In genomic region chr1:35691571-35692220, GRCh38 we compare ENCODE assay signal across 1 cellular context.
TF ChIP-seq lines count a peak whose summit lies in the region.

No MANE protein-coding gene starts in this region.

TF ChIP-seq in HEK293, 187 proteins besides CTCF, POLR2A, EP300 and RAD21 (continued from another document and continues in another):
- TF ChIP-seq ZBTB11 (tag by site-specific recombination; conservative IDR thresholded peaks at IDR 0.05; ENCODE audit: low read depth) (peak; percentile 80), ZNF433 (tag by site-specific recombination; IDR thresholded peaks at IDR 0.05; ENCODE audit: low read depth) (peak; percentile 92), ZNF138 (tag by site-specific recombination; IDR thresholded peaks at IDR 0.05; ENCODE audit: borderline replicate concordance) (no peak), TRIM28 (IDR thresholded peaks at IDR 0.05; ENCODE audit: borderline replicate concordance, low read length) (no peak), ZFP3 (tag by site-specific recombination; IDR thresholded peaks at IDR 0.05; ENCODE audit: low read depth) (peak; percentile 10; the same call in 1 of the 2 replicates), ZNF26 (tag by site-specific recombination; IDR thresholded peaks at IDR 0.05) (no peak), ZNF843 (tag by site-specific recombination; IDR thresholded peaks at IDR 0.05) (no peak), ZBTB20 (tag by site-specific recombination; IDR thresholded peaks at IDR 0.05) (no peak), ZNF157 (tag by site-specific recombination; IDR thresholded peaks at IDR 0.05) (no peak), ZNF501 (tag by site-specific recombination; IDR thresholded peaks at IDR 0.05) (peak; percentile 40; the same call in 1 of the 2 replicates), SP2 (tag by site-specific recombination; IDR thresholded peaks at IDR 0.05) (no peak), ZNF639 (tag by site-specific recombination; IDR thresholded peaks at IDR 0.05) (no peak), ZBTB21 (tag by site-specific recombination; IDR thresholded peaks at IDR 0.05) (no peak), ZNF585B (tag by site-specific recombination; IDR thresholded peaks at IDR 0.05) (no peak), ZNF768 (tag by site-specific recombination; IDR thresholded peaks at IDR 0.05) (no peak), ZNF555 (tag by site-specific recombination; conservative IDR thresholded peaks at IDR 0.05) (peak; percentile 89), ZNF302 (tag by site-specific recombination; IDR thresholded peaks at IDR 0.05; ENCODE audit: low read depth) (no peak), GLIS1 (tag by site-specific recombination; IDR thresholded peaks at IDR 0.05) (no peak), PBX3 (CRISPR knock-in tag; IDR thresholded peaks at IDR 0.05) (no peak), ZNF747 (tag by site-specific recombination; IDR thresholded peaks at IDR 0.05) (no peak), ZNF645 (tag by site-specific recombination; IDR thresholded peaks at IDR 0.05) (no peak), MYNN (tag by site-specific recombination; IDR thresholded peaks at IDR 0.05; ENCODE audit: borderline replicate concordance) (no peak), IKZF3 (tag by site-specific recombination; IDR thresholded peaks at IDR 0.05) (no peak), SETDB1 (IDR thresholded peaks at IDR 0.05; ENCODE audit: insufficient read length, low read length) (no peak), ZNF629 (tag by site-specific recombination; IDR thresholded peaks at IDR 0.05) (peak; percentile 62), KLF8 (tag by site-specific recombination; IDR thresholded peaks at IDR 0.05) (no peak), HOXC10 (CRISPR knock-in tag; IDR thresholded peaks at IDR 0.05) (no peak), OVOL3 (tag by site-specific recombination; IDR thresholded peaks at IDR 0.05) (no peak), AEBP2 (tag by site-specific recombination; IDR thresholded peaks at IDR 0.05; ENCODE audit: borderline replicate concordance) (peak; percentile 77; the same call in 1 of the 2 replicates), ZNF560 (tag by site-specific recombination; IDR thresholded peaks at IDR 0.05; ENCODE audit: borderline replicate concordance) (peak; percentile 77; the same call in 1 of the 2 replicates), EGR2 (tag by site-specific recombination; IDR thresholded peaks at IDR 0.05; ENCODE audit: low read depth) (no peak), ZNF623 (tag by site-specific recombination; IDR thresholded peaks at IDR 0.05) (peak; percentile 75), ZIC2 (tag by site-specific recombination; IDR thresholded peaks at IDR 0.05) (no peak), ZNF580 (tag by site-specific recombination; IDR thresholded peaks at IDR 0.05) (no peak), ZNF248 (tag by site-specific recombination; IDR thresholded peaks at IDR 0.05) (no peak), ZNF704 (tag by site-specific recombination; IDR thresholded peaks at IDR 0.05) (no peak), REST (tag by site-specific recombination; IDR thresholded peaks at IDR 0.05) (peak; percentile 61), ZBTB8A (tag by site-specific recombination; IDR thresholded peaks at IDR 0.05) (peak; percentile 79), ZNF391 (tag by site-specific recombination; IDR thresholded peaks at IDR 0.05; ENCODE audit: borderline replicate concordance, low read depth) (no peak), KLF10 (tag by site-specific recombination; IDR thresholded peaks at IDR 0.05) (no peak), ZNF510 (tag by site-specific recombination; IDR thresholded peaks at IDR 0.05; ENCODE audit: insufficient replicate concordance) (peak; percentile 68), ZNF521 (tag by site-specific recombination; IDR thresholded peaks at IDR 0.05) (no peak), ZNF426 (tag by site-specific recombination; IDR thresholded peaks at IDR 0.05) (peak; percentile 96), ZNF214 (tag by site-specific recombination; IDR thresholded peaks at IDR 0.05; ENCODE audit: borderline replicate concordance) (no peak), GFI1B (tag by site-specific recombination; IDR thresholded peaks at IDR 0.05) (0 out of 2 replicates have a peak, but pooled peaks have one; percentile 12), ZNF37A (tag by site-specific recombination; IDR thresholded peaks at IDR 0.05) (no peak), YY1 (tag by site-specific recombination; IDR thresholded peaks at IDR 0.05) (no peak), ZNF423 (tag by site-specific recombination; IDR thresholded peaks at IDR 0.05) (no peak), ZNF654 (tag by site-specific recombination; IDR thresholded peaks at IDR 0.05; ENCODE audit: low read depth) (peak; percentile 28), WT1 (tag by site-specific recombination; IDR thresholded peaks at IDR 0.05) (no peak), ZNF274 (IDR thresholded peaks at IDR 0.05; ENCODE audit: low read length) (no peak), ZNF274 (tag by site-specific recombination; IDR thresholded peaks at IDR 0.05; ENCODE audit: borderline replicate concordance) (no peak), ZNF114 (tag by site-specific recombination; IDR thresholded peaks at IDR 0.05) (no peak), ATF2 (tag by site-specific recombination; IDR thresholded peaks at IDR 0.05; ENCODE audit: low read depth) (no peak), ZNF341 (tag by site-specific recombination; IDR thresholded peaks at IDR 0.05; ENCODE audit: low read depth) (0 out of 2 replicates have a peak, but pooled peaks have one; percentile 26), ZSCAN23 (tag by site-specific recombination; IDR thresholded peaks at IDR 0.05) (no peak)
